1 cellular context compared by ENCODE assay signal in the genomic region with DNA sequence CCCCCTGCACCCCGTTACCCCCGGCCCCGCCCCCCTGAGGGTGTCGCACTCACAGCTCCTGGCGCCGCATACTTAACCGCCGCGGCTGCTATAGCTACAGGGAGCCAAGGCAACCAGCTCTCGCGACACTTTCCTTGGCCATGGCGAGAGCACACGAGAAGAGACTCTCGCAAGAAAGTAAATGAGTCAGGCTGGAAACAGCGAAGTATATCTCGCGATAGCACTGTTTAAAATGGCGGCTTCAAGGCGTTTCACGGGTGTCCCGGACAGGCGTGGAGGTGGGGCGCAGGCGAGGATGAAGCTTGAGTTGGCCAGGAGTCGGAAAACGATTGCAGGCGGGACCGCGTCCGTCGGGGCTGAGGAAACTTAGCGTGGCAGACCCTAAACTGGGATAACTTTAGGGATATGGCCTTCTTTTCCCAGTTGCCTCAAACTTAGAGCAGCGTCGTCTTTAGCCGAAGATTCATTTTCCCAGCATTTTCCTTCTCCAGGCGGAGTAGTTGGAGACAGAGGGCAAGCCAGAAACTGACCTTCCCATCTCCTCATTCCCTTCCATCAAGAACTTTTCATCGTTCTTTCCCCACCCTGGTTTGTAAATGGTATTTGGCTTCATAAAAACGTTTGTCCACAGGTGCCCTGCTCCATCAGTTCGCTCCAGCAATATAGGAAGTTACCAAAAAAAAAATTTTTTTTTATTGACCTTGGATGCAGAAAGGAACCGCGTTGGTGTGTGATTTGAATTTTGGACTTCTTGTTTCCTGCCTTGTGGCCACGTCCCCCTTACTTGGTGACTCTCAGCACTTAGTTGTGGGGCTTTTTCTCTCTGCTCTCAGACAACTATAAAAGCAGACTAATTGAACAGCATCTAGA.
TF ChIP-seq lines count a peak whose summit lies in the region.

No MANE protein-coding gene starts in this region.

TF ChIP-seq in endothelial cell of umbilical vein, 7 proteins besides CTCF, POLR2A, EP300 and RAD21:
- TF ChIP-seq EZH2 (IDR thresholded peaks at IDR 0.05; ENCODE audit: borderline replicate concordance, low read depth, low read length, severe bottlenecking) (no peak), FOS (IDR thresholded peaks at IDR 0.05; ENCODE audit: borderline replicate concordance, insufficient read depth, low read length) (peak; percentile 48), POLR2AphosphoS5 (IDR thresholded peaks at IDR 0.05; ENCODE audit: insufficient read depth, low read depth, low read length) (peak; percentile 53), GATA2 (IDR thresholded peaks at IDR 0.05; ENCODE audit: insufficient read depth, insufficient read length, low read depth, low read length) (no peak), JUN (IDR thresholded peaks at IDR 0.05; ENCODE audit: borderline replicate concordance, insufficient read depth, insufficient read length, low read depth) (no peak), MYC (IDR thresholded peaks at IDR 0.05; ENCODE audit: low read depth, low read length) (no peak)
- TF ChIP-seq, protein P1, sequence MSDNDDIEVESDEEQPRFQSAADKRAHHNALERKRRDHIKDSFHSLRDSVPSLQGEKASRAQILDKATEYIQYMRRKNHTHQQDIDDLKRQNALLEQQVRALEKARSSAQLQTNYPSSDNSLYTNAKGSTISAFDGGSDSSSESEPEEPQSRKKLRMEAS (IDR thresholded peaks at IDR 0.05; ENCODE audit: insufficient read depth, insufficient read length), result peak; percentile 28
